In genomic region chr2:212226114-212226513, GRCh38 we compare ENCODE assay signal across 26 cellular contexts.
"Had no signal": no experiment of that assay in that cellular context is flagged by ENCODE, and none has a peak within 500 bp of the region (broad histone marks: within the 10 kb centered on the region; RNA-seq: fewer than 3 reads in every experiment).

No MANE protein-coding gene starts in this region.

- H3K36me3 ChIP-seq: SJSA1 had no signal

- H3K27me3 Mint-ChIP-seq: IgD-negative memory B cell, T-cell had no signal

- H3K9me3 Mint-ChIP-seq: T-helper 1 cell treated with Interleukin-12 subunit alpha and Interleukin-12 subunit beta and Interleukin-4 antibody, amounts not matched to agents 30 μg/mL and 1 μg/mL, for 36 hours had no signal

- H3K27me3 ChIP-seq: SJSA1 had no signal

- H3K27ac ChIP-seq: HL-60, SJSA1, SK-N-MC had no signal

- H3K4me1 ChIP-seq: SJSA1 had no signal

- H3K27ac Mint-ChIP-seq: IgD-negative memory B cell; T-cell; T-helper 1 cell treated with Interleukin-12 subunit alpha and Interleukin-12 subunit beta and Interleukin-4 antibody, amounts not matched to agents 30 μg/mL and 1 μg/mL, for 36 hours had no signal

- H3K36me3 Mint-ChIP-seq: IgD-negative memory B cell, T-cell had no signal

- DNase-seq: MV-4-11; NCI-H1048; NCI-H1105; NCI-H1417 treated with DMSO at 0.1 percent for 48 hours; NCI-H146; NCI-H1694 treated with DMSO at 0.1 percent for 48 hours; NCI-H1930; NCI-H2081; NCI-H2171 treated with DMSO at 0.1 percent for 48 hours; NCI-H345; NCI-H446 treated with DMSO at 0.1 percent for 48 hours; NCI-H510A treated with DMSO at 0.1 percent for 48 hours; NCI-H526; NCI-H748 treated with DMSO at 0.1 percent for 48 hours; NK-92 treated with Interleukin-12 subunit alpha and Interleukin-12 subunit beta, amount 100 ng/mL, for 24 hours; Right ventricle myocardium superior; RPMI8226; SIG-M5; SW 1271; T-cell had no signal

- H3K4me3 Mint-ChIP-seq: IgD-negative memory B cell; T-cell; T-helper 1 cell treated with Interleukin-12 subunit alpha and Interleukin-12 subunit beta and Interleukin-4 antibody, amounts not matched to agents 30 μg/mL and 1 μg/mL, for 36 hours had no signal

- H3K4me1 Mint-ChIP-seq: IgD-negative memory B cell, T-cell had no signal

- H3K9me3 ChIP-seq: SJSA1 had no signal

- H3K4me3 ChIP-seq: K562, SJSA1, SK-N-MC had no signal
